In genomic region chr16:28925386-28926228, GRCh38 we compare ENCODE assay signal across 8 cellular contexts. TPM values are rescaled to one million over a fixed set of nuclear protein-coding genes. Genes with fewer than 3 reads are reported as not detected.
DNase-seq lines count a peak whose midpoint lies in the region; ATAC-seq, FAIRE-seq and TF ChIP-seq lines count a peak whose summit lies in the region.

No MANE protein-coding gene starts in this region.

- H3K14ac ChIP-seq in neuronal stem cell (ENCODE audit: low read length): peak overlapping the region; percentile 85

- H3K23ac ChIP-seq in neuronal stem cell (ENCODE audit: low read depth, low read length, poor library complexity): peak overlapping the region; percentile 97

- H2BK5ac ChIP-seq in neuronal stem cell (ENCODE audit: low read length): peak overlapping the region; percentile 98

- peaks cover 13% of the 10 kb centered on the region for H3K4me1 ChIP-seq in PC-9 (replicated peaks; ENCODE audit: insufficient read depth)
- H3K4me1 ChIP-seq in neuronal stem cell (ENCODE audit: control insufficient read depth in 2 of 2, insufficient read depth in 1 of 2, low read depth in 1 of 2, low read length in 2 of 2): peaks cover 1 to 4% of the 10 kb centered on the region in 2 donors
- peaks cover 2 to 16% (median 14%) of the 10 kb centered on the region in 5 donors for H3K4me1 ChIP-seq in subcutaneous abdominal adipose tissue (ENCODE audit: control insufficient read depth in 5 of 5, insufficient read depth in 5 of 5, low read length in 5 of 5)

- H3F3A ChIP-seq in PC-9 (ENCODE audit: insufficient read depth, low read depth): peaks cover 28% of the 10 kb centered on the region

- TSS peak; percentile 89 for BruUV-seq in PC-9 (replicated peaks; lab: Mats Ljungman, UMichigan)

- TF ChIP-seq CTCF in C4-2B (conservative IDR thresholded peaks at IDR 0.05) (no peak), PC-9 (conservative IDR thresholded peaks at IDR 0.05) (no peak), fibroblast of the aortic adventitia (IDR thresholded peaks at IDR 0.05; ENCODE audit: insufficient read depth, low read length) (peak; percentile 6)

- peak overlapping the region; percentile 95 for H2BK15ac ChIP-seq in neuronal stem cell (ENCODE audit: low read length)

- intact Hi-C loops in PC-9 (cut with micrococcal nuclease; ENCODE audit: unreplicated experiment): loop anchor here (1.0 kb wide), 2 partner anchors 11 to 79 kb away; partner anchors contain the start of gene TUFM

- H3K27ac Mint-ChIP-seq in activated T-helper 17 cell treated with anti-CD3 and anti-CD28 coated beads, Interleukin-2, amount 50 U/mL, for 72 hours: peak overlapping the region; percentile 100

- H3K18ac ChIP-seq in neuronal stem cell (ENCODE audit: low read length): peak overlapping the region; percentile 100

- peaks cover 13% of the 10 kb centered on the region for H3K79me2 ChIP-seq in PC-9 (ENCODE audit: low read depth)

- H3K4me1 Mint-ChIP-seq in activated T-helper 17 cell treated with anti-CD3 and anti-CD28 coated beads, Interleukin-2, amount 50 U/mL, for 72 hours: peaks cover 14% of the 10 kb centered on the region

- DNase-seq in GM19239 (ENCODE audit: insufficient read length, low spot score) (no peak), PC-9 (peak; percentile 71 to 91), fibroblast of the aortic adventitia (ENCODE audit: low read depth) (peak; percentile 84), neuronal stem cell (ENCODE audit: low spot score) (no peak)

- H4K8ac ChIP-seq in neuronal stem cell (ENCODE audit: low read depth, low read length): no peak overlapping the region

- H3K27me3 Mint-ChIP-seq in activated T-helper 17 cell treated with anti-CD3 and anti-CD28 coated beads, Interleukin-2, amount 50 U/mL, for 72 hours: no peaks in the 10 kb centered on the region

- H3K9ac ChIP-seq in neuronal stem cell (ENCODE audit: low read depth, low read length, poor library complexity) (peak overlapping the region; percentile 98), subcutaneous abdominal adipose tissue (ENCODE audit: low read length in 5 of 5) (peak overlapping the region; percentile 88 to 94 (median 89))

- WGBS in neuronal stem cell (ENCODE audit: extremely low coverage in 2 of 2, insufficient read length in 2 of 2, insufficient replicate concordance in 1 of 2), 2 donors: no CpG with 5 or more reads among the region's 48 CpGs

- H4K20me1 ChIP-seq in PC-9 (ENCODE audit: insufficient read depth): no peaks in the 10 kb centered on the region

- no peaks in the 10 kb centered on the region for H3K9me3 Mint-ChIP-seq in activated T-helper 17 cell treated with anti-CD3 and anti-CD28 coated beads, Interleukin-2, amount 50 U/mL, for 72 hours

- FAIRE-seq in GM19239 (lab: Jason Lieb, UNC): peak; percentile 79

- peak overlapping the region; percentile 100 for H3K4me3 Mint-ChIP-seq in activated T-helper 17 cell treated with anti-CD3 and anti-CD28 coated beads, Interleukin-2, amount 50 U/mL, for 72 hours

- peak; percentile 12 for ATAC-seq in HG03469 (IDR thresholded peaks at IDR 0.05; ENCODE audit: unreplicated experiment)
- peak; percentile 78 for ATAC-seq in activated T-helper 17 cell treated with anti-CD3 and anti-CD28 coated beads, Interleukin-2, amount 50 U/mL, for 72 hours (replicated peaks)

- H2BK12ac ChIP-seq in neuronal stem cell (ENCODE audit: low read length): peak overlapping the region; percentile 97

- no peaks in the 10 kb centered on the region for H3K9me3 ChIP-seq in PC-9 (ENCODE audit: insufficient read depth, low read depth)
- H3K9me3 ChIP-seq in neuronal stem cell (replicated peaks in 1 of 2; ENCODE audit: control insufficient read depth in 2 of 2, insufficient read depth in 1 of 2, low read depth in 1 of 2, low read length in 2 of 2): no peaks in the 10 kb centered on the region
- no peaks in the 10 kb centered on the region for H3K9me3 ChIP-seq in subcutaneous abdominal adipose tissue (ENCODE audit: control insufficient read depth in 5 of 5, low read length in 5 of 5)

- peaks cover 6% of the 10 kb centered on the region for H3K79me1 ChIP-seq in neuronal stem cell (ENCODE audit: low read depth, low read length)

- H3K27ac ChIP-seq in C4-2B (peak overlapping the region; percentile 86), PC-9 (peak overlapping the region; percentile 87), neuronal stem cell (replicated peaks; ENCODE audit: low read length) (peak overlapping the region; percentile 98), subcutaneous abdominal adipose tissue (ENCODE audit: low read depth, low read length) (peak overlapping the region; percentile 90)

- peak overlapping the region; percentile 87 for H3K4me2 ChIP-seq in PC-9
- H3K4me2 ChIP-seq in neuronal stem cell (ENCODE audit: insufficient read depth, low read length, poor library complexity, severe bottlenecking): peak overlapping the region; percentile 83

- H3K9me2 ChIP-seq in PC-9 (ENCODE audit: insufficient read depth): no peaks in the 10 kb centered on the region

- H2AFZ ChIP-seq in PC-9 (peak overlapping the region; percentile 88), neuronal stem cell (ENCODE audit: low read length) (peak overlapping the region; percentile 99)

- peak overlapping the region; percentile 99 for H4K91ac ChIP-seq in neuronal stem cell (ENCODE audit: low read depth, low read length, poor library complexity)

- H3K4ac ChIP-seq in neuronal stem cell (ENCODE audit: low read length): no peak overlapping the region

- H3K27me3 ChIP-seq in PC-9 (ENCODE audit: insufficient read depth, low read depth) (no peaks in the 10 kb centered on the region), neuronal stem cell (ENCODE audit: control insufficient read depth in 3 of 3, insufficient read depth in 3 of 3, low read depth in 1 of 3, low read length in 3 of 3) (peaks cover 0 to 2% (median 0%) of the 10 kb centered on the region in 3 experiments), subcutaneous abdominal adipose tissue (ENCODE audit: control insufficient read depth in 5 of 5, insufficient read depth in 4 of 5, low read length in 5 of 5) (no peaks in the 10 kb centered on the region)

- CTCF ChIA-PET in PC-9 (lab: Charles Lee): interaction anchor here (1.0 kb wide), 1 partner anchor 20 kb away, joined by 4 read pairs; no protein-coding TSS in a partner anchor

- H3K36me3 Mint-ChIP-seq in activated T-helper 17 cell treated with anti-CD3 and anti-CD28 coated beads, Interleukin-2, amount 50 U/mL, for 72 hours (ENCODE audit: low read depth): peaks cover 29% of the 10 kb centered on the region

- H3K36me3 ChIP-seq in PC-9 (ENCODE audit: low read depth) (no peaks in the 10 kb centered on the region), neuronal stem cell (replicated peaks in 1 of 2; ENCODE audit: control insufficient read depth in 2 of 2, insufficient read depth in 2 of 2, low read length in 2 of 2) (peaks cover 0 to 10% of the 10 kb centered on the region in 2 donors), subcutaneous abdominal adipose tissue (ENCODE audit: control insufficient read depth in 5 of 5, insufficient read depth in 5 of 5, low read length in 5 of 5) (peaks cover 0 to 4% (median 0%) of the 10 kb centered on the region in 5 donors)

- H3K4me3 ChIP-seq in PC-9 (peak overlapping the region; percentile 58), fibroblast of the aortic adventitia (ENCODE audit: low read depth, low read length) (peak overlapping the region; percentile 82), neuronal stem cell (ENCODE audit: low read length in 2 of 2) (peak overlapping the region; percentile 85 to 86), subcutaneous abdominal adipose tissue (ENCODE audit: low read depth in 1 of 5, low read length in 5 of 5) (peak overlapping the region; percentile 79 to 92 (median 88))

- no peak overlapping the region for H2BK120ac ChIP-seq in neuronal stem cell (ENCODE audit: low read depth, low read length)

- H2AK5ac ChIP-seq in neuronal stem cell (ENCODE audit: low read depth, low read length): peak overlapping the region; percentile 26

- POLR2A ChIA-PET in PC-9 (lab: Charles Lee; ENCODE audit: unreplicated experiment): interaction anchor here (0.5 to 0.6 kb wide), 3 partner anchors 63 to 1115 kb away, joined by 3 read pairs; no protein-coding TSS in a partner anchor

RNA-seq across cellular contexts. Expression of gene RABEP2, which starts 0.6 kb away (rescaled TPM):
- total RNA-seq in PC-9 (2021): 48.5 and 70.5 TPM in 2 replicates
- 10 to 100 TPM; 21.5 to 34.1 TPM for total RNA-seq in activated T-helper 17 cell treated with anti-CD3 and anti-CD28 coated beads, Interleukin-2, amount 50 U/mL, for 72 hours
- 27.4 and 30.4 TPM in 2 replicates for total RNA-seq in fibroblast of the aortic adventitia (ENCODE audit: low replicate concordance)
- 5.9 TPM for polyA plus RNA-seq in neuronal stem cell (2013, experiment 1 of 2)
- 5.4 TPM for polyA plus RNA-seq in neuronal stem cell (2013, experiment 2 of 2)

RNA-seq across cellular contexts. Expression of gene CD19, which starts 6.2 kb away (rescaled TPM):
- not detected in 2 replicates for total RNA-seq in PC-9 (2021)
- 1 to 10 TPM in 1 of 2 donors, not detected in 1; 2.1 TPM for total RNA-seq in activated T-helper 17 cell treated with anti-CD3 and anti-CD28 coated beads, Interleukin-2, amount 50 U/mL, for 72 hours
- 0.33 TPM in 1 of 2 replicates, not detected in the other for total RNA-seq in fibroblast of the aortic adventitia (ENCODE audit: low replicate concordance)
- polyA plus RNA-seq in neuronal stem cell (2013, experiment 1 of 2): 0.21 TPM
- polyA plus RNA-seq in neuronal stem cell (2013, experiment 2 of 2): 0.14 TPM

RNA-seq across cellular contexts. Expression of gene NFATC2IP, which starts 25.1 kb away (rescaled TPM):
- 72.3 and 73.0 TPM in 2 replicates for total RNA-seq in PC-9 (2021)
- 100 to 1,000 TPM in 1 of 2 donors, 10 to 100 TPM in 1; 81.3 to 100 TPM for total RNA-seq in activated T-helper 17 cell treated with anti-CD3 and anti-CD28 coated beads, Interleukin-2, amount 50 U/mL, for 72 hours
- 22.1 and 59.2 TPM in 2 replicates for total RNA-seq in fibroblast of the aortic adventitia (ENCODE audit: low replicate concordance)
- 22.8 TPM for polyA plus RNA-seq in neuronal stem cell (2013, experiment 1 of 2)
- 23.4 TPM for polyA plus RNA-seq in neuronal stem cell (2013, experiment 2 of 2)

RNA-seq across cellular contexts. Expression of gene ATP2A1, which starts 47.3 kb away (rescaled TPM):
- total RNA-seq in PC-9 (2021) (8.3 and 10.7 TPM in 2 replicates), fibroblast of the aortic adventitia (ENCODE audit: low replicate concordance) (0.18 TPM in 1 of 2 replicates, not detected in the other)
- total RNA-seq in activated T-helper 17 cell treated with anti-CD3 and anti-CD28 coated beads, Interleukin-2, amount 50 U/mL, for 72 hours: 1 to 10 TPM; 2.2 to 3.1 TPM
- 1.9 TPM for polyA plus RNA-seq in neuronal stem cell (2013, experiment 1 of 2)
- polyA plus RNA-seq in neuronal stem cell (2013, experiment 2 of 2): 1.7 TPM

RNA-seq across cellular contexts. Expression of gene SPNS1, which starts 49.0 kb away (rescaled TPM):
- total RNA-seq in PC-9 (2021) (72.0 and 96.2 TPM in 2 replicates), fibroblast of the aortic adventitia (ENCODE audit: low replicate concordance) (27.1 and 85.8 TPM in 2 replicates)
- total RNA-seq in activated T-helper 17 cell treated with anti-CD3 and anti-CD28 coated beads, Interleukin-2, amount 50 U/mL, for 72 hours: 10 to 100 TPM; 15.0 to 26.8 TPM
- 21.5 TPM for polyA plus RNA-seq in neuronal stem cell (2013, experiment 1 of 2)
- polyA plus RNA-seq in neuronal stem cell (2013, experiment 2 of 2): 21.8 TPM

Comparison
In these comparisons a context has a peak if more than half of its experiments do, and no peak if none do; other contexts are left out.
1. DNase-seq: peak in PC-9 (2 of 2) and fibroblast of the aortic adventitia (single experiment); none in GM19239 (single experiment) and neuronal stem cell (single experiment).
2. Peak in every context shown above with its lines, with median percentiles within 50 percentile points of each other: H3K27ac ChIP-seq and H3K4me3 ChIP-seq.